In genomic region chr1:214864896-214865688, GRCh38 we compare ENCODE assay signal across 18 cellular contexts.
A peak's percentile ranks its signal among the peaks of the same experiment; 100 is the strongest.
DNase-seq lines count a peak whose midpoint lies in the region; ATAC-seq, FAIRE-seq and TF ChIP-seq lines count a peak whose summit lies in the region.
"Had no signal": no experiment of that assay in that cellular context is flagged by ENCODE, and none has a peak within 500 bp of the region (broad histone marks: within the 10 kb centered on the region; RNA-seq: fewer than 3 reads in every experiment).

No MANE protein-coding gene starts in this region.

- H3K4me2 ChIP-seq in A549 (peak overlapping the region; percentile 2; the same call in 2 of the 3 replicates), HCT116 (ENCODE audit: low read length) (no peak overlapping the region)

- intact Hi-C loops in HCT116 (cut with micrococcal nuclease) = loop anchor here (5.0 kb wide), 1 partner anchor 77 kb away; no protein-coding TSS in a partner anchor
- intact Hi-C loops in Right ventricle myocardium inferior (cut with DNase I) = no loop called here

- H3K36me3 ChIP-seq in HCT116 (ENCODE audit: control insufficient read depth in 1 of 2, insufficient read depth in 2 of 2, low read length in 2 of 2) = no peaks in the 10 kb centered on the region

- H3K4me3 ChIP-seq in A549 (no peak overlapping the region), HCT116 (replicated peaks in 1 of 2; ENCODE audit: low read depth in 1 of 2, low read length in 2 of 2) (no peak overlapping the region), foreskin fibroblast (ENCODE audit: low read depth in 1 of 2, low read length in 2 of 2) (no peak overlapping the region)

- H3K27ac ChIP-seq in A549 (no peak overlapping the region), HCT116 (ENCODE audit: low read depth, low read length) (no peak overlapping the region)
- H3K27ac ChIP-seq: VCaP had no signal

- DNase-seq in A549 (ENCODE audit: low read depth in 1 of 2, low spot score in 1 of 2) (peak in 1 of 2 experiments; percentile 22), HCT116 (ENCODE audit: low read depth, low spot score) (no peak), astrocyte of the hippocampus (ENCODE audit: low read depth, low spot score) (peak; percentile 37), foreskin fibroblast (peak; percentile 76 to 89), Right ventricle myocardium inferior (ENCODE audit: missing footprints) (no peak)
- no peak for DNase-seq in activated CD4-positive, alpha-beta T cell treated with anti-CD3 and anti-CD28 coated beads for 1 hour
- DNase-seq: activated CD8-positive, alpha-beta memory T cell treated with anti-CD3 and anti-CD28 coated beads, Interleukin-2, amount 10 ng/mL, durations not matched to agents 7 days and 5 days; activated naive CD4-positive, alpha-beta T cell treated with Interleukin-2 at 50 U/mL for 16 hours; DMS53; erythroblast; NCI-H1417 treated with DMSO at 0.1 percent for 48 hours; NCI-H345; occipital lobe; small intestine had no signal

- H3K9me3 ChIP-seq in A549 = no peaks in the 10 kb centered on the region
- no peaks in the 10 kb centered on the region for H3K9me3 ChIP-seq in HCT116 (ENCODE audit: control insufficient read depth in 1 of 2, insufficient read depth in 1 of 2, low read depth in 1 of 2, low read length in 2 of 2)

- no peaks in the 10 kb centered on the region for H3K79me2 ChIP-seq in HCT116 (ENCODE audit: insufficient read depth, low read length)

- no peaks in the 10 kb centered on the region for H3K27me3 Mint-ChIP-seq in activated T-helper 17 cell treated with anti-CD3 and anti-CD28 coated beads, Interleukin-2, amount 50 U/mL, for 72 hours
- H3K27me3 Mint-ChIP-seq: activated CD8-positive, alpha-beta memory T cell treated with anti-CD3 and anti-CD28 coated beads, Interleukin-2, amount 10 ng/mL, durations not matched to agents 7 days and 5 days had no signal

- peak; percentile 62 to 73; a peak in 5 of 6 replicates for ATAC-seq in A549
- no peak for ATAC-seq in HCT116
- no peak for ATAC-seq in Right ventricle myocardium inferior
- no peak for ATAC-seq in activated T-helper 17 cell treated with anti-CD3 and anti-CD28 coated beads, Interleukin-2, amount 50 U/mL, for 72 hours (replicated peaks)
- ATAC-seq in GM18505 (IDR thresholded peaks at IDR 0.05; ENCODE audit: unreplicated experiment) = no peak
- ATAC-seq: activated CD8-positive, alpha-beta memory T cell treated with anti-CD3 and anti-CD28 coated beads, Interleukin-2, amount 10 ng/mL, durations not matched to agents 7 days and 5 days had no signal

- H3K4me1 ChIP-seq in A549 = peaks cover 6% of the 10 kb centered on the region; the same call in 2 of the 3 replicates
- H3K4me1 ChIP-seq in HCT116 (ENCODE audit: control insufficient read depth in 1 of 2, insufficient read depth in 2 of 2, low read length in 2 of 2) = no peaks in the 10 kb centered on the region

- no peaks in the 10 kb centered on the region for H3K9me3 Mint-ChIP-seq in activated T-helper 17 cell treated with anti-CD3 and anti-CD28 coated beads, Interleukin-2, amount 50 U/mL, for 72 hours
- H3K9me3 Mint-ChIP-seq: stimulated activated naive CD8-positive, alpha-beta T cell treated with anti-CD3 and anti-CD28 coated beads, Interleukin-15, Interleukin-2, amounts not matched to agents 100 ng/mL and 50 ng/mL, for 24 hours had no signal

- no peak for FAIRE-seq in A549 (lab: Jason Lieb, UNC)
- FAIRE-seq: small intestine had no signal

- no peaks in the 10 kb centered on the region for H3K27me3 ChIP-seq in HCT116 (ENCODE audit: insufficient read depth, low read length)

- H3K27ac Mint-ChIP-seq in activated T-helper 17 cell treated with anti-CD3 and anti-CD28 coated beads, Interleukin-2, amount 50 U/mL, for 72 hours = no peak overlapping the region
- H3K27ac Mint-ChIP-seq: activated CD8-positive, alpha-beta memory T cell treated with anti-CD3 and anti-CD28 coated beads, Interleukin-2, amount 10 ng/mL, durations not matched to agents 7 days and 5 days; stimulated activated naive CD8-positive, alpha-beta T cell treated with anti-CD3 and anti-CD28 coated beads, Interleukin-15, Interleukin-2, amounts not matched to agents 100 ng/mL and 50 ng/mL, for 24 hours had no signal

- WGBS in A549 (ENCODE audit: missing lambda C conversion rate) = 15% methylated on average over 3 of the region's 3 CpGs

- no peaks in the 10 kb centered on the region for H4K20me1 ChIP-seq in HCT116 (ENCODE audit: insufficient read depth)

- TF ChIP-seq RAD21 in A549 (conservative IDR thresholded peaks at IDR 0.05 in 1 of 2, IDR thresholded peaks at IDR 0.05 in 1 of 2) (no peak), HCT116 (IDR thresholded peaks at IDR 0.05; ENCODE audit: low read depth) (no peak)

- TF ChIP-seq POLR2A in A549 (IDR thresholded peaks at IDR 0.05; ENCODE audit: low read length) (no peak), HCT116 (IDR thresholded peaks at IDR 0.05; ENCODE audit: borderline replicate concordance, extremely low read depth, insufficient read depth, insufficient read length) (no peak), GM18505 (IDR thresholded peaks at IDR 0.05; ENCODE audit: borderline replicate concordance, extremely low read depth, insufficient read depth, insufficient read length) (no peak)

- POLR2A ChIA-PET in A549 (lab: Yijun Ruan, JAX) = no interaction called here
- POLR2A ChIA-PET in HCT116 (lab: Charles Lee) = no interaction called here

- RAD21 ChIA-PET in HCT116 (lab: Charles Lee; ENCODE audit: low non-redundant PET in 1 of 2, low total read pairs in 2 of 2, uncharacterized antibody in 2 of 2, unreplicated experiment in 2 of 2) = no interaction called here

- BruUV-seq in HCT116 (replicated peaks; lab: Mats Ljungman, UMichigan) = no TSS peak

- no peaks in the 10 kb centered on the region for H3K36me3 Mint-ChIP-seq in activated T-helper 17 cell treated with anti-CD3 and anti-CD28 coated beads, Interleukin-2, amount 50 U/mL, for 72 hours (ENCODE audit: low read depth)
- H3K36me3 Mint-ChIP-seq: activated CD8-positive, alpha-beta memory T cell treated with anti-CD3 and anti-CD28 coated beads, Interleukin-2, amount 10 ng/mL, durations not matched to agents 7 days and 5 days had no signal

- CTCF ChIA-PET in A549 (lab: Yijun Ruan, JAX) (interaction anchor here (1.7 kb wide), 1 partner anchor 14 kb away, joined by 4 read pairs; no protein-coding TSS in a partner anchor), HCT116 (lab: Charles Lee) (no interaction called here)

- H3K4me1 Mint-ChIP-seq in activated T-helper 17 cell treated with anti-CD3 and anti-CD28 coated beads, Interleukin-2, amount 50 U/mL, for 72 hours = no peaks in the 10 kb centered on the region
- H3K4me1 Mint-ChIP-seq: activated CD8-positive, alpha-beta memory T cell treated with anti-CD3 and anti-CD28 coated beads, Interleukin-2, amount 10 ng/mL, durations not matched to agents 7 days and 5 days had no signal

- TF ChIP-seq CTCF in A549 (IDR thresholded peaks at IDR 0.05) = no peak
- no peak for TF ChIP-seq CTCF in HCT116 (IDR thresholded peaks at IDR 0.05 in 2 of 3, conservative IDR thresholded peaks at IDR 0.05 in 1 of 3; ENCODE audit: borderline replicate concordance in 1 of 3, insufficient read depth in 1 of 3, low read depth in 2 of 3, low read length in 2 of 3)
- no peak for TF ChIP-seq CTCF in foreskin fibroblast (IDR thresholded peaks at IDR 0.05; ENCODE audit: low read depth, low read length)

- H3K4me3 Mint-ChIP-seq in activated T-helper 17 cell treated with anti-CD3 and anti-CD28 coated beads, Interleukin-2, amount 50 U/mL, for 72 hours = no peak overlapping the region
- H3K4me3 Mint-ChIP-seq: activated CD8-positive, alpha-beta memory T cell treated with anti-CD3 and anti-CD28 coated beads, Interleukin-2, amount 10 ng/mL, durations not matched to agents 7 days and 5 days; stimulated activated naive CD8-positive, alpha-beta T cell treated with anti-CD3 and anti-CD28 coated beads, Interleukin-15, Interleukin-2, amounts not matched to agents 100 ng/mL and 50 ng/mL, for 24 hours had no signal

- H3K9me2 ChIP-seq in HCT116 (ENCODE audit: insufficient read depth) = no peaks in the 10 kb centered on the region

- no peak for TF ChIP-seq EP300 in A549 (IDR thresholded peaks at IDR 0.05)

- H2AFZ ChIP-seq in HCT116 (ENCODE audit: low read depth, low read length, poor library complexity, severe bottlenecking) = no peak overlapping the region

- H3K9ac ChIP-seq in HCT116 (ENCODE audit: low read length) = no peak overlapping the region

TF ChIP-seq in A549, 52 proteins besides CTCF, POLR2A, EP300 and RAD21 (continues in another document):
- TF ChIP-seq JUNB (IDR thresholded peaks at IDR 0.05) (peak; percentile 30; the same call in 1 of the 2 replicates), HOXB5 (CRISPR knock-in tag; IDR thresholded peaks at IDR 0.05) (no peak), MAX (IDR thresholded peaks at IDR 0.05) (peak; percentile 41; the same call in 1 of the 2 replicates), RFX5 (IDR thresholded peaks at IDR 0.05) (no peak), CEBPB (IDR thresholded peaks at IDR 0.05) (peak; percentile 84 to 94)

TF ChIP-seq in HCT116, 20 proteins besides CTCF, POLR2A, EP300 and RAD21:
- peak; percentile 36; the same call in 1 of the 2 replicates for TF ChIP-seq CEBPB (IDR thresholded peaks at IDR 0.05; ENCODE audit: low read depth)
- no peak for TF ChIP-seq SIN3A (IDR thresholded peaks at IDR 0.05; ENCODE audit: low read depth)

Comparison
In these comparisons a context has a peak if more than half of its experiments do, and no peak if none do; other contexts are left out.
1. ATAC-seq: peak in A549 (2 of 2); none in HCT116 (single experiment), Right ventricle myocardium inferior (single experiment), activated T-helper 17 cell treated with anti-CD3 and anti-CD28 coated beads, Interleukin-2, amount 50 U/mL, for 72 hours (single experiment) and GM18505 (single experiment).
2. DNase-seq: peak in astrocyte of the hippocampus (single experiment) and foreskin fibroblast (2 of 2); none in HCT116 (single experiment), activated CD4-positive, alpha-beta T cell treated with anti-CD3 and anti-CD28 coated beads for 1 hour (single experiment) and Right ventricle myocardium inferior (single experiment).
3. Of the 6 proteins assayed by ChIP-seq in both A549 and HCT116: peak only in A549: MAX; only in HCT116: none; in both: CEBPB; in neither: 4.